Comparison of ENCODE assay signal across 8 cellular contexts in the genomic region with DNA sequence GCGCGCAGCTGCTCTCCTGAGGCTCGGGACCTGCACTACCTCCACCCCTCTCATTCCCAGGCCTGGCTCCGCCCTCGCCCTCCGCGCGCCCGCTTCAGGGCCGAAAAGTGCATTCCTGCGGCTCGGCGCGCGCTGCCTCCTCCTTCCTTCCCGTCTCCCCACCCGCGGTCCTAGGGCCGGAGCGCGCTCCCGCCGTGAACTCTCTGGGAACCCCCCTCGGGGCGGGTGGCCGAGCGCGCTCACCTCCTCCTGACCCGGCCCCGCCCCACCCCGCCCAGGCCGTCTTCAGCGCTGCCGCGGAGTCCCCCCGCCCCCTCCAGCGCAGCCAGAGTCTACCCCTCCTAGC. TPM values are rescaled to one million over a fixed set of nuclear protein-coding genes. Genes with fewer than 3 reads are reported as not detected.
DNase-seq lines count a peak whose midpoint lies in the region; ATAC-seq, FAIRE-seq and TF ChIP-seq lines count a peak whose summit lies in the region.

No MANE protein-coding gene starts in this region.

- peak overlapping the region; percentile 66 to 67 for H3K4me3 ChIP-seq in cardiac fibroblast (replicated peaks in 1 of 2; ENCODE audit: low read depth in 2 of 2, low read length in 2 of 2)
- H3K4me3 ChIP-seq in small intestine (ENCODE audit: low read depth in 1 of 2, low read length in 2 of 2) = peak overlapping the region; percentile 42 to 65

- H3K27me3 ChIP-seq in small intestine (ENCODE audit: control insufficient read depth in 2 of 2, insufficient read depth in 2 of 2, low read length in 2 of 2) = no peaks in the 10 kb centered on the region

- H3K36me3 Mint-ChIP-seq in activated B cell treated with CpG ODN at 0.5 μM for 24 hours (ENCODE audit: low read depth) = peaks cover 8% of the 10 kb centered on the region

- peaks cover 0 to 9% of the 10 kb centered on the region in 2 donors for H3K4me1 ChIP-seq in small intestine (ENCODE audit: control insufficient read depth in 2 of 2, insufficient read depth in 1 of 2, low read depth in 1 of 2, low read length in 1 of 2)

- DNase-seq in NCI-H1417 (lab: John Stamatoyannopoulos, UW) (peak; percentile 65 to 78 (median 77)), NCI-H1417 treated with DMSO at 0.1 percent for 48 hours (lab: John Stamatoyannopoulos, UW) (no peak), NCI-H2227 treated with DMSO at 0.1 percent for 48 hours (lab: John Stamatoyannopoulos, UW) (peak; percentile 71), activated B cell treated with CpG ODN at 0.5 μM for 24 hours (peak; percentile 74), cardiac fibroblast (ENCODE audit: low read depth in 2 of 2) (peak; percentile 92 to 96), inferior parietal cortex (ENCODE audit: extremely low spot score) (peak; percentile 66), small intestine (peak; percentile 75)

- ATAC-seq in HG02981 (IDR thresholded peaks at IDR 0.05; ENCODE audit: unreplicated experiment) (peak; percentile 54), activated B cell treated with CpG ODN at 0.5 μM for 24 hours (ENCODE audit: low read depth) (peak; percentile 77)

- FAIRE-seq in small intestine (lab: Jason Lieb, UNC) = no peak

- H3K9me3 Mint-ChIP-seq in activated B cell treated with CpG ODN at 0.5 μM for 24 hours = no peaks in the 10 kb centered on the region

- POLR2A ChIA-PET in activated B cell treated with CpG ODN at 0.5 μM for 24 hours (lab: Charles Lee) = interaction anchor here (0.7 to 3.8 kb wide), 26 partner anchors 9 to 201 kb away, joined by 3 to 66 read pairs (median 4); a partner anchor contains a TSS

- H3K36me3 ChIP-seq in small intestine (ENCODE audit: control insufficient read depth in 2 of 2, insufficient read depth in 2 of 2, low read length in 2 of 2) = no peaks in the 10 kb centered on the region

- peaks cover 48% of the 10 kb centered on the region for H3K4me1 Mint-ChIP-seq in activated B cell treated with CpG ODN at 0.5 μM for 24 hours

- H3K27me3 Mint-ChIP-seq in activated B cell treated with CpG ODN at 0.5 μM for 24 hours = no peaks in the 10 kb centered on the region

- WGBS in small intestine, 3 donors = 0 to 1% (median 1%) methylated on average over 16 to 37 of the region's 37 CpGs

- no peak for TF ChIP-seq CTCF in activated B cell treated with CpG ODN at 0.5 μM for 24 hours (IDR thresholded peaks at IDR 0.05)
- TF ChIP-seq CTCF in cardiac fibroblast (IDR thresholded peaks at IDR 0.05; ENCODE audit: low read depth, low read length) = no peak

- no peaks in the 10 kb centered on the region for H3K9me3 ChIP-seq in small intestine (ENCODE audit: control insufficient read depth, low read depth)

- H3K4me3 Mint-ChIP-seq in activated B cell treated with CpG ODN at 0.5 μM for 24 hours = peak overlapping the region; percentile 89

- peak overlapping the region; percentile 96 for H3K27ac Mint-ChIP-seq in activated B cell treated with CpG ODN at 0.5 μM for 24 hours

- intact Hi-C loops in activated B cell treated with CpG ODN at 0.5 μM for 24 hours (cut with micrococcal nuclease) = loop anchor here (1.0 to 2.0 kb wide), 9 partner anchors 11 to 100 kb away; a partner anchor contains a TSS

- CTCF ChIA-PET in activated B cell treated with CpG ODN at 0.5 μM for 24 hours (lab: Charles Lee) = interaction anchor here (0.8 to 14.7 kb wide), 8 partner anchors 7 to 124 kb away, joined by 3 to 298 read pairs (median 4); a partner anchor contains a TSS

- peak overlapping the region; percentile 53 to 99 for H3K27ac ChIP-seq in small intestine (ENCODE audit: low read depth in 1 of 2, low read length in 1 of 2)

RNA-seq across cellular contexts. Expression of a gene that starts 11.2 kb away (rescaled TPM):
- 5.5 and 7.5 TPM in 2 replicates for total RNA-seq in activated B cell treated with CpG ODN at 0.5 μM for 24 hours
- 1 to 10 TPM in 1 of 3 donors, under 1 TPM in 1, not detected in 1; 0.54 to 7.1 TPM for polyA plus RNA-seq in small intestine

RNA-seq across cellular contexts. Expression of a gene that starts 13.8 kb away (rescaled TPM):
- 137 and 139 TPM in 2 replicates for total RNA-seq in activated B cell treated with CpG ODN at 0.5 μM for 24 hours
- polyA plus RNA-seq in small intestine = 1 to 10 TPM; 1.8 to 7.3 (median 2.7) TPM

RNA-seq across cellular contexts. Expression of a gene that starts 40.1 kb away (rescaled TPM):
- 25.7 and 34.6 TPM in 2 replicates for total RNA-seq in activated B cell treated with CpG ODN at 0.5 μM for 24 hours
- 10 to 100 TPM; 12.9 to 56.4 (median 20.5) TPM for polyA plus RNA-seq in small intestine

RNA-seq across cellular contexts. Expression of a gene that starts 40.3 kb away (rescaled TPM):
- 64.4 and 67.2 TPM in 2 replicates for total RNA-seq in activated B cell treated with CpG ODN at 0.5 μM for 24 hours
- 1 to 10 TPM; 2.9 to 9.3 (median 4.9) TPM for polyA plus RNA-seq in small intestine

RNA-seq across cellular contexts. Expression of a gene that starts 47.3 kb away (rescaled TPM):
- total RNA-seq in activated B cell treated with CpG ODN at 0.5 μM for 24 hours = 6.2 and 8.2 TPM in 2 replicates
- polyA plus RNA-seq in small intestine = 10 to 100 TPM in 2 of 3 donors, 1 to 10 TPM in 1; 8.0 to 36.7 (median 14.3) TPM
